Comparison of ENCODE assay signal across 10 cellular contexts in the genomic region with DNA sequence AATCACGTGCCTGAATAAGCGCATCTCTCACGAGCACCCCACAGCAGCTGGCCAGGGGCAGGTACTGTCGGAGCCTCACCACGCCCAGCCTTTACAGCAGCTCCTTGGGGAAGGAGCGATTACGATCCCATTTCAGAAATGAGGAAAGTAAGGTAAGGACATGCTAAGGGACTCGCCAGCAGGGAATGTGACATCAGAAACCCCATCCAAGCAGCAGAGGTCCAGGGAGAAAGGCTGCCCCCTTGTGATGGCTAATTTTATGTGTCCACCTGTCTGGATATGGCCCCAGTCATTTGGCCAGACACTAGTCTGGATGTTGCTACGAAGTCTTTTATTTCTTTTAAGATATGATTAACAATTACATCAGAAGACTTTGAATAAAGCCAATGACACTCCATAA.
A peak's percentile ranks its signal among the peaks of the same experiment; 100 is the strongest.
DNase-seq lines count a peak whose midpoint lies in the region; ATAC-seq and TF ChIP-seq lines count a peak whose summit lies in the region.
"Had no signal": no experiment of that assay in that cellular context is flagged by ENCODE, and none has a peak within 500 bp of the region (broad histone marks: within the 10 kb centered on the region; RNA-seq: fewer than 3 reads in every experiment).

No MANE protein-coding gene starts in this region.

- H3K27ac ChIP-seq in tibial nerve, result no peak overlapping the region
- H3K27ac ChIP-seq: colonic mucosa, skin epidermis had no signal

- TF ChIP-seq EP300 in tibial nerve (IDR thresholded peaks at IDR 0.05), result no peak

- no peak overlapping the region for H3K4me3 ChIP-seq in tibial nerve
- H3K4me3 ChIP-seq: colonic mucosa, skin epidermis had no signal

- H3K4me1 ChIP-seq in tibial nerve, result no peaks in the 10 kb centered on the region
- H3K4me1 ChIP-seq: colonic mucosa had no signal

- TF ChIP-seq POLR2A in tibial nerve (IDR thresholded peaks at IDR 0.05), result no peak

- H3K36me3 ChIP-seq in tibial nerve, result no peaks in the 10 kb centered on the region
- H3K36me3 ChIP-seq: colonic mucosa had no signal

- no peaks in the 10 kb centered on the region for H3K27me3 ChIP-seq in tibial nerve
- H3K27me3 ChIP-seq: colonic mucosa had no signal

- DNase-seq in AML-193 (lab: John Stamatoyannopoulos, UW) (peak; percentile 1 to 2), HCEC 1CT (peak; percentile 8), RPMI8226 (peak; percentile 15), iPS DF 4.7 (ENCODE audit: extremely low read depth, low spot score) (peak; percentile 22), tibial nerve (ENCODE audit: low spot score in 2 of 2) (no peak), DMS79 (lab: John Stamatoyannopoulos, UW) (no peak)
- DNase-seq: colonic mucosa had no signal

- no peaks in the 10 kb centered on the region for H3K9me3 ChIP-seq in tibial nerve
- H3K9me3 ChIP-seq: colonic mucosa had no signal

- WGBS in tibial nerve, 2 donors, result 56 to 59% methylated on average over 9 of the region's 9 CpGs

- peak in 2 of 5 experiments; percentile 18 to 19 for TF ChIP-seq CTCF in tibial nerve (IDR thresholded peaks at IDR 0.05)

- ATAC-seq in GM21717 (IDR thresholded peaks at IDR 0.05; ENCODE audit: unreplicated experiment) (no peak), GM21825 (IDR thresholded peaks at IDR 0.05; ENCODE audit: unreplicated experiment) (no peak)

Comparison
In these comparisons a context has a peak if more than half of its experiments do, and no peak if none do; other contexts are left out.
1. DNase-seq: peak in AML-193 (2 of 2), HCEC 1CT (single experiment), RPMI8226 (single experiment) and iPS DF 4.7 (single experiment); none in tibial nerve (0 of 2) and DMS79 (single experiment).